ENCODE assay signal across 8 cellular contexts in the genomic region with DNA sequence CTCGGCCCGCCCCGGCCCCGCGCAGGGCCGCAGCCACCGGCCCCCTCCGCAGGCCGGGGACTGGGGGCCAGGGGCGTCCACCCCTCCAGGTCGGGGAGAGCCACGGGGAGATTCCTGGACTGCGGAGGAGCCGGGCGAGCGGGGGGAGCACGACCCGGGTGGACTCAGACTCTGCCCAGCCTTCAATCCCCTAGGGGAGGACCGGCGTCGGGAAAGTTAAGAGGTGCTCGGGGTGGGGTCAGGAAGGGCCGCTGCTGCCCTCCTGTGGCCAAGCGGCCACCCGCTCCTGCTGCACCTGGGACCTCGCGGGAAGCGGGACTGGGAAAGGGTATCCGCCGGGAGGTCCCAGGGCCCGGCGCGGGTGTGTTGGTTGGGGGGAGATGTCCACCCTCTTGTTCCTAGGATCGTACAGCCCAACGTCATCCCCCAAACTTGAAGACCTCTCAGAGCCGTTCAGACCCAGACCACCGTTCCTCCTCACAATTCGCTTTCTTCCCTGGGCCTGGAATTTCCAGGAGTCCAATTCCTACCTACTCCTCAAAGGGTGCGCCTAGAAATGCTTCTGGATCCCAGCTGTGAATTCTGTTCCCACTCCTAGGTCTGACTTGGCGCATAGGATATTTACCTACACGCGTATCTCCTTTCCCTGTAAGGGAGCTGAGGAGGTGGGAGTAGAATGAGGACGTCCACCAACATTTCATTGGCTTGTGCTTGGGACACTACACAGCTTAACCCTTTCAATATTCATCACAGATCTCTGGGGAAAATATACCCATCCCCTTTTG. TPM values are rescaled to one million over a fixed set of nuclear protein-coding genes. Genes with fewer than 3 reads are reported as not detected.
A peak's percentile ranks its signal among the peaks of the same experiment; 100 is the strongest.
DNase-seq lines count a peak whose midpoint lies in the region; ATAC-seq, FAIRE-seq and TF ChIP-seq lines count a peak whose summit lies in the region.

No MANE protein-coding gene starts in this region.

- peaks cover 0 to 2% (median 0%) of the 10 kb centered on the region in 7 donors for H3K9me3 Mint-ChIP-seq in CD14-positive monocyte

- H3K4me1 Mint-ChIP-seq in CD14-positive monocyte: peaks cover 32% of the 10 kb centered on the region

- peak overlapping the region; percentile 99 for H3K4me2 ChIP-seq in HepG2 (ENCODE audit: low read depth, low read length)

- peak overlapping the region in 2 of 7 donors; percentile 45 to 77 for H3K27ac Mint-ChIP-seq in CD14-positive monocyte

- peak; percentile 98 for TF ChIP-seq RAD21 in HepG2 (CRISPR knock-in tag; IDR thresholded peaks at IDR 0.05)

- ATAC-seq in HG03342 (IDR thresholded peaks at IDR 0.05; ENCODE audit: unreplicated experiment) (peak; percentile 52), HepG2 (peak; percentile 66)

- TF ChIP-seq POLR2A in HepG2 (IDR thresholded peaks at IDR 0.05; ENCODE audit: insufficient read depth in 1 of 2, low read depth in 2 of 2, low read length in 2 of 2): peak in 1 of 2 experiments; percentile 12; a peak in 1 of 4 replicates

- H2AFZ ChIP-seq in HepG2 (ENCODE audit: low read length): peak overlapping the region; percentile 66

- peaks cover 4 to 46% of the 10 kb centered on the region in 2 experiments; a peak in 4 of 5 replicates for H3K27me3 ChIP-seq in HepG2 (ENCODE audit: control insufficient read depth in 1 of 2, insufficient read depth in 2 of 2, low read length in 2 of 2)

- in situ Hi-C loops in HepG2 (cut with HindIII; ENCODE audit: extremely low pct_ligation_motif_present, low pct_unique_long_range_greater_than_20kb): loop anchor here (5.0 to 25.0 kb wide), 5 partner anchors 35 to 330 kb away; a partner anchor contains a TSS

- H3K4me3 Mint-ChIP-seq in CD14-positive monocyte: peak overlapping the region; percentile 69 to 80

- H3K27me3 Mint-ChIP-seq in CD14-positive monocyte (ENCODE audit: low read depth in 3 of 3): peaks cover 32 to 61% (median 33%) of the 10 kb centered on the region in 3 donors

- 5% methylated on average over 18 of the region's 43 CpGs for WGBS in HepG2 (ENCODE audit: low lambda C conversion rate)

- intact Hi-C loops in CD14-positive monocyte (cut with micrococcal nuclease) (loop anchor here (2.0 to 10.0 kb wide), 5 partner anchors 35 to 337 kb away; a partner anchor contains a TSS), HepG2 (cut with micrococcal nuclease; ENCODE audit: unreplicated experiment) (loop anchor here (1.0 to 2.0 kb wide), 2 partner anchors 88 to 313 kb away; a partner anchor contains a TSS)

- DNase-seq in CD14-positive monocyte (ENCODE audit: low spot score) (peak; percentile 72), GM19238 (ENCODE audit: insufficient read length, low spot score) (peak; percentile 85), NCI-H510A (lab: John Stamatoyannopoulos, UW) (peak; percentile 81), dermis microvascular lymphatic vessel endothelial cell (ENCODE audit: low read depth in 2 of 2) (peak; percentile 68 to 90), HepG2 (ENCODE audit: low spot score) (peak; percentile 83)
- peak; percentile 53 for DNase-seq in activated CD4-positive, alpha-beta T cell treated with anti-CD3 and anti-CD28 coated beads, Interleukin-2, amount 50 U/mL, for 1 hour
- peak; percentile 63 for DNase-seq in stimulated activated CD4-positive, alpha-beta T cell treated with anti-CD3 and anti-CD28 coated beads, Interleukin-4, amount 100 ng/mL, for 1 hour

- no peak overlapping the region for H3K27ac ChIP-seq in HepG2 (ENCODE audit: extremely low read length, insufficient read depth, low read length)

- peak overlapping the region; percentile 96 to 99 (median 98) for H3K4me3 ChIP-seq in HepG2 (replicated peaks in 1 of 3; ENCODE audit: insufficient read depth in 1 of 3, low read depth in 2 of 3, low read length in 3 of 3)

- no peaks in the 10 kb centered on the region for H4K20me1 ChIP-seq in HepG2 (ENCODE audit: insufficient read depth, low read length)

- FAIRE-seq in HepG2 (lab: Jason Lieb, UNC): no peak

- POLR2A ChIA-PET in HepG2 (lab: Yijun Ruan, JAX): interaction anchor here (0.7 to 3.0 kb wide), 6 partner anchors 10 to 206 kb away, joined by 3 to 40 read pairs (median 4); a partner anchor contains a TSS

- CTCF ChIA-PET in HepG2 (lab: Yijun Ruan, JAX; ENCODE audit: low intra/inter-chr PET ratio, low total read pairs): interaction anchor here (1.7 to 2.6 kb wide), 2 partner anchors 33 to 317 kb away, joined by 6 to 17 read pairs; a partner anchor contains a TSS

- TF ChIP-seq EP300 in HepG2 (IDR thresholded peaks at IDR 0.05; ENCODE audit: low read depth in 2 of 2, low read length in 2 of 2): 0 out of 4 replicates have a peak, but pooled peaks of 1 of the 2 experiments have one; percentile 3
- no peak for TF ChIP-seq EP300 in HepG2 (CRISPR knock-in tag; IDR thresholded peaks at IDR 0.05; ENCODE audit: borderline replicate concordance)

- peaks cover 0 to 11% of the 10 kb centered on the region in 2 experiments; a peak in 4 of 5 replicates for H3K36me3 ChIP-seq in HepG2 (replicated peaks in 1 of 2; ENCODE audit: control insufficient read depth in 1 of 2, insufficient read depth in 2 of 2, low read length in 2 of 2)

- TF ChIP-seq CTCF in CD14-positive monocyte (IDR thresholded peaks at IDR 0.05) (peak; percentile 94), HepG2 (CRISPR knock-in tag; IDR thresholded peaks at IDR 0.05) (peak; percentile 98)

- no TSS peak for BruUV-seq in HepG2 (replicated peaks; lab: Mats Ljungman, UMichigan)

- peaks cover 38% of the 10 kb centered on the region for H3K4me1 ChIP-seq in HepG2 (ENCODE audit: insufficient read depth, low read length)

- H3K9ac ChIP-seq in HepG2 (ENCODE audit: insufficient read depth, low read depth, low read length): peak overlapping the region; percentile 59

- H3K9me3 ChIP-seq in HepG2 (ENCODE audit: low read length): no peaks in the 10 kb centered on the region

- peaks cover 4 to 5% of the 10 kb centered on the region in 2 donors for H3K36me3 Mint-ChIP-seq in CD14-positive monocyte

- peaks cover 22% of the 10 kb centered on the region for H3K79me2 ChIP-seq in HepG2 (ENCODE audit: insufficient read depth, low read length)

RNA-seq across cellular contexts. Expression of a gene that starts 0.5 kb away (rescaled TPM):
- polyA plus RNA-seq in CD14-positive monocyte (10 to 100 TPM; 78.9 to 91.5 TPM), HepG2 (2011; rRNA removed) (182 and 203 TPM in 2 replicates)
- total RNA-seq in dermis microvascular lymphatic vessel endothelial cell (559 and 569 TPM in 2 replicates), HepG2 (2016; rRNA removed; fragmentation: Illumina TruSeq; extraction: Trizol) (64.3 and 67.4 TPM in 2 replicates)
- 40.7 and 41.9 TPM in 2 replicates for total RNA-seq in HepG2 (2016; cell fraction: cytosol; rRNA removed; fragmentation: Illumina TruSeq; extraction: Trizol; ENCODE audit: low read depth)
- total RNA-seq in HepG2 (2016; cell fraction: insoluble cytoplasmic fraction; rRNA removed; fragmentation: Illumina TruSeq; extraction: Trizol): 68.8 and 78.0 TPM in 2 replicates
- total RNA-seq in HepG2 (2016; cell fraction: membrane; rRNA removed; fragmentation: Illumina TruSeq; extraction: Trizol): 52.1 and 54.9 TPM in 2 replicates
- 31.5 and 32.7 TPM in 2 replicates for total RNA-seq in HepG2 (2016; cell fraction: nucleus; rRNA removed; fragmentation: Illumina TruSeq; extraction: Trizol)
- 242 and 267 TPM in 2 replicates for polyA plus RNA-seq in HepG2 (2011; cell fraction: cytosol; rRNA removed)
- polyA plus RNA-seq in HepG2 (2011; cell fraction: nucleus; rRNA removed): 113 and 161 TPM in 2 replicates
- 110 and 146 TPM in 2 replicates for polyA plus RNA-seq in HepG2 (2012)
- 46.2 and 50.8 TPM in 2 replicates for polyA plus RNA-seq in HepG2 (2016; cell fraction: cytosol; fragmentation: Illumina TruSeq; extraction: Trizol; ENCODE audit: low read depth)
- 85.4 and 98.1 TPM in 2 replicates for polyA plus RNA-seq in HepG2 (2016; cell fraction: insoluble cytoplasmic fraction; fragmentation: Illumina TruSeq; extraction: Trizol; ENCODE audit: low read depth)
- polyA plus RNA-seq in HepG2 (2016; cell fraction: membrane; fragmentation: Illumina TruSeq; extraction: Trizol; ENCODE audit: low read depth): 52.0 and 55.8 TPM in 2 replicates
- 65.0 and 66.7 TPM in 2 replicates for polyA plus RNA-seq in HepG2 (2016; cell fraction: nucleus; fragmentation: Illumina TruSeq; extraction: Trizol; ENCODE audit: insufficient read depth, low read depth)
- polyA minus RNA-seq in HepG2 (2011; rRNA and poly(A)+ RNA removed; ENCODE audit: low replicate concordance): 93.1 and 215 TPM in 2 replicates
- 55.3 and 74.0 TPM in 2 replicates for polyA minus RNA-seq in HepG2 (2011; cell fraction: cytosol; rRNA and poly(A)+ RNA removed)
- polyA minus RNA-seq in HepG2 (2011; cell fraction: nucleus; rRNA and poly(A)+ RNA removed): 47.8 and 64.6 TPM in 2 replicates

RNA-seq across cellular contexts. Expression of a gene that starts 7.7 kb away (rescaled TPM):
- polyA plus RNA-seq in CD14-positive monocyte (under 1 TPM; 0.28 to 0.75 TPM), HepG2 (2011; rRNA removed) (0.22 and 0.50 TPM in 2 replicates)
- total RNA-seq in dermis microvascular lymphatic vessel endothelial cell (0.64 and 0.76 TPM in 2 replicates), HepG2 (2016; rRNA removed; fragmentation: Illumina TruSeq; extraction: Trizol) (0.07 TPM in 1 of 2 replicates, not detected in the other)
- not detected in 2 replicates for total RNA-seq in HepG2 (2016; cell fraction: cytosol; rRNA removed; fragmentation: Illumina TruSeq; extraction: Trizol; ENCODE audit: low read depth)
- total RNA-seq in HepG2 (2016; cell fraction: insoluble cytoplasmic fraction; rRNA removed; fragmentation: Illumina TruSeq; extraction: Trizol): 0.09 and 0.11 TPM in 2 replicates
- total RNA-seq in HepG2 (2016; cell fraction: membrane; rRNA removed; fragmentation: Illumina TruSeq; extraction: Trizol): 0.12 TPM in 1 of 2 replicates, not detected in the other
- total RNA-seq in HepG2 (2016; cell fraction: nucleus; rRNA removed; fragmentation: Illumina TruSeq; extraction: Trizol): not detected in 2 replicates
- polyA plus RNA-seq in HepG2 (2011; cell fraction: cytosol; rRNA removed): 0.36 and 0.40 TPM in 2 replicates
- 1.2 TPM in 2 replicates for polyA plus RNA-seq in HepG2 (2011; cell fraction: nucleus; rRNA removed)
- polyA plus RNA-seq in HepG2 (2012): 0.32 and 0.37 TPM in 2 replicates
- polyA plus RNA-seq in HepG2 (2016; cell fraction: cytosol; fragmentation: Illumina TruSeq; extraction: Trizol; ENCODE audit: low read depth): not detected in 2 replicates
- polyA plus RNA-seq in HepG2 (2016; cell fraction: insoluble cytoplasmic fraction; fragmentation: Illumina TruSeq; extraction: Trizol; ENCODE audit: low read depth): not detected in 2 replicates
- polyA plus RNA-seq in HepG2 (2016; cell fraction: membrane; fragmentation: Illumina TruSeq; extraction: Trizol; ENCODE audit: low read depth): 0.09 TPM in 1 of 2 replicates, not detected in the other
- polyA plus RNA-seq in HepG2 (2016; cell fraction: nucleus; fragmentation: Illumina TruSeq; extraction: Trizol; ENCODE audit: insufficient read depth, low read depth): not detected in 2 replicates
- polyA minus RNA-seq in HepG2 (2011; rRNA and poly(A)+ RNA removed; ENCODE audit: low replicate concordance): 0.30 and 0.49 TPM in 2 replicates
- polyA minus RNA-seq in HepG2 (2011; cell fraction: cytosol; rRNA and poly(A)+ RNA removed): not detected in 2 replicates
- not detected in 2 replicates for polyA minus RNA-seq in HepG2 (2011; cell fraction: nucleus; rRNA and poly(A)+ RNA removed)

RNA-seq across cellular contexts. Expression of a gene that starts 33.0 kb away (rescaled TPM):
- polyA plus RNA-seq in CD14-positive monocyte (10 to 100 TPM; 12.0 to 13.6 TPM), HepG2 (2011; rRNA removed) (58.2 and 70.6 TPM in 2 replicates)
- total RNA-seq in dermis microvascular lymphatic vessel endothelial cell (37.5 and 58.7 TPM in 2 replicates), HepG2 (2016; rRNA removed; fragmentation: Illumina TruSeq; extraction: Trizol) (38.0 and 56.4 TPM in 2 replicates)
- 8.9 and 12.9 TPM in 2 replicates for total RNA-seq in HepG2 (2016; cell fraction: cytosol; rRNA removed; fragmentation: Illumina TruSeq; extraction: Trizol; ENCODE audit: low read depth)
- 38.3 and 56.0 TPM in 2 replicates for total RNA-seq in HepG2 (2016; cell fraction: insoluble cytoplasmic fraction; rRNA removed; fragmentation: Illumina TruSeq; extraction: Trizol)
- total RNA-seq in HepG2 (2016; cell fraction: membrane; rRNA removed; fragmentation: Illumina TruSeq; extraction: Trizol): 16.5 and 18.1 TPM in 2 replicates
- total RNA-seq in HepG2 (2016; cell fraction: nucleus; rRNA removed; fragmentation: Illumina TruSeq; extraction: Trizol): 73.8 and 86.8 TPM in 2 replicates
- 29.1 and 29.4 TPM in 2 replicates for polyA plus RNA-seq in HepG2 (2011; cell fraction: cytosol; rRNA removed)
- polyA plus RNA-seq in HepG2 (2011; cell fraction: nucleus; rRNA removed): 312 and 401 TPM in 2 replicates
- 49.6 and 55.9 TPM in 2 replicates for polyA plus RNA-seq in HepG2 (2012)
- polyA plus RNA-seq in HepG2 (2016; cell fraction: cytosol; fragmentation: Illumina TruSeq; extraction: Trizol; ENCODE audit: low read depth): 11.5 and 13.4 TPM in 2 replicates
- 53.0 and 64.1 TPM in 2 replicates for polyA plus RNA-seq in HepG2 (2016; cell fraction: insoluble cytoplasmic fraction; fragmentation: Illumina TruSeq; extraction: Trizol; ENCODE audit: low read depth)
- 20.2 and 20.9 TPM in 2 replicates for polyA plus RNA-seq in HepG2 (2016; cell fraction: membrane; fragmentation: Illumina TruSeq; extraction: Trizol; ENCODE audit: low read depth)
- 253 and 261 TPM in 2 replicates for polyA plus RNA-seq in HepG2 (2016; cell fraction: nucleus; fragmentation: Illumina TruSeq; extraction: Trizol; ENCODE audit: insufficient read depth, low read depth)
- polyA minus RNA-seq in HepG2 (2011; rRNA and poly(A)+ RNA removed; ENCODE audit: low replicate concordance): 73.5 and 79.2 TPM in 2 replicates
- 22.2 and 39.1 TPM in 2 replicates for polyA minus RNA-seq in HepG2 (2011; cell fraction: cytosol; rRNA and poly(A)+ RNA removed)
- polyA minus RNA-seq in HepG2 (2011; cell fraction: nucleus; rRNA and poly(A)+ RNA removed): 92.0 and 96.2 TPM in 2 replicates
